In the genomic region with DNA sequence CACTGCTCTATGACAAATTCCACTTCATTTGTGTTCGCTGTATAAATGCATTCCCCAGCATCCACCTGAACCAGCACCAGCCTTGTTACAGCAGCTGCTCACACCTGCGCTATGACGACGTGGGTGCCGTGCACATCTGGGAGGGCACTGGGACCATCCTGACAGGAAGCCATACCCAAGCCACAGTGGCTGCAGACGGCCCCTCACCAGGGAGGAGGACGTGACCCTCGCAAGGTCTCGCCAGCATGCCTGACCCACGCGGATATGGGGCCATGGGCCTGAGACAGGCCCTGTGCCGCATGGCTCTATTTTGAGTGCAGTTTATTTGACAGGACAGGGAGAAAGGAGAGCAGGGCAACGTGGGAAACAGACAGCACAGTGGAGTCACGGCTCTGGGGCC, we compare ENCODE assay signal across 14 cellular contexts.
DNase-seq lines count a peak whose midpoint lies in the region; ATAC-seq and TF ChIP-seq lines count a peak whose summit lies in the region.
"Had no signal": no experiment of that assay in that cellular context is flagged by ENCODE, and none has a peak within 500 bp of the region (broad histone marks: within the 10 kb centered on the region; RNA-seq: fewer than 3 reads in every experiment).

No MANE protein-coding gene starts in this region.

- CTCF ChIA-PET in CD8-positive, alpha-beta T cell (lab: Charles Lee), result no interaction called here

- peaks cover 67% of the 10 kb centered on the region for H4K20me1 ChIP-seq in BLaER1
- H4K20me1 ChIP-seq in GM23338 (replicated peaks; ENCODE audit: insufficient read depth), result no peaks in the 10 kb centered on the region

- H3K4me3 Mint-ChIP-seq in GM23338, result no peak overlapping the region
- peak overlapping the region; percentile 65 for H3K4me3 Mint-ChIP-seq in natural killer cell treated with Interleukin-12 subunit alpha and Interleukin-12 subunit beta and Interleukin-15 and Interleukin-18, amount 100 ng/mL, for 72 hours
- H3K4me3 Mint-ChIP-seq in CD8-positive, alpha-beta T cell, result no peak overlapping the region

- peak overlapping the region; percentile 53 for H3K27ac Mint-ChIP-seq in GM23338
- H3K27ac Mint-ChIP-seq in natural killer cell treated with Interleukin-12 subunit alpha and Interleukin-12 subunit beta and Interleukin-15 and Interleukin-18, amount 100 ng/mL, for 72 hours, result no peak overlapping the region
- no peak overlapping the region for H3K27ac Mint-ChIP-seq in CD8-positive, alpha-beta T cell

- no peak for DNase-seq in GM23338 (ENCODE audit: low spot score)
- peak; percentile 32 for DNase-seq in Right ventricle myocardium superior
- DNase-seq in natural killer cell treated with Interleukin-12 subunit alpha and Interleukin-12 subunit beta and Interleukin-15 and Interleukin-18, amount 100 ng/mL, for 72 hours (ENCODE audit: low spot score), result peak; percentile 47
- DNase-seq in CD8-positive, alpha-beta T cell, result no peak
- no peak for DNase-seq in epidermal melanocyte (ENCODE audit: insufficient read length, low spot score)
- no peak for DNase-seq in WERI-Rb-1
- DNase-seq: activated gamma-delta T cell, NCI-H2227 treated with DMSO at 0.1 percent for 48 hours, nucleus accumbens had no signal

- H3K79me2 ChIP-seq in GM23338 (replicated peaks; ENCODE audit: insufficient read depth), result peaks cover 7% of the 10 kb centered on the region

- ATAC-seq in GM23338 (no peak), Right ventricle myocardium superior (ENCODE audit: poor library complexity) (peak; percentile 18), HG02938 (IDR thresholded peaks at IDR 0.05; ENCODE audit: unreplicated experiment) (no peak)
- peak in 1 of 2 donors; percentile 33 for ATAC-seq in natural killer cell treated with Interleukin-12 subunit alpha and Interleukin-12 subunit beta and Interleukin-15 and Interleukin-18, amount 100 ng/mL, for 72 hours
- ATAC-seq in CD8-positive, alpha-beta T cell, result no peak

- H3K4me1 ChIP-seq in BLaER1 (peaks cover 64% of the 10 kb centered on the region), GM23338 (ENCODE audit: insufficient read depth) (no peaks in the 10 kb centered on the region)
- peaks cover 24% of the 10 kb centered on the region for H3K4me1 ChIP-seq in CD8-positive, alpha-beta T cell (ENCODE audit: insufficient read depth, low read length)

- intact Hi-C loops in Right ventricle myocardium superior (cut with DNase I), result no loop called here
- intact Hi-C loops in CD8-positive, alpha-beta T cell (cut with DNase I, micrococcal nuclease), result no loop called here

- peak overlapping the region; percentile 7; the same call in 1 of the 2 replicates for H3K9ac ChIP-seq in BLaER1

- H3K4me1 Mint-ChIP-seq in GM23338, result peaks cover 21% of the 10 kb centered on the region
- H3K4me1 Mint-ChIP-seq in natural killer cell treated with Interleukin-12 subunit alpha and Interleukin-12 subunit beta and Interleukin-15 and Interleukin-18, amount 100 ng/mL, for 72 hours (ENCODE audit: low read depth in 2 of 2), result peaks cover 22 to 35% of the 10 kb centered on the region in 2 donors
- peaks cover 29% of the 10 kb centered on the region for H3K4me1 Mint-ChIP-seq in CD8-positive, alpha-beta T cell (ENCODE audit: low read depth)

- no peak overlapping the region for H2AFZ ChIP-seq in GM23338

- H3K27ac ChIP-seq in BLaER1 (peak overlapping the region; percentile 60), GM23338 (ENCODE audit: low read depth) (no peak overlapping the region), WERI-Rb-1 (no peak overlapping the region)
- no peak overlapping the region for H3K27ac ChIP-seq in CD8-positive, alpha-beta T cell (ENCODE audit: low read depth, low read length)
- H3K27ac ChIP-seq: cardiac muscle cell, skin epidermis had no signal

- no peaks in the 10 kb centered on the region for H3F3A ChIP-seq in GM23338 (replicated peaks; ENCODE audit: low read depth)

- H3K9me3 ChIP-seq in BLaER1, result peaks cover 33% of the 10 kb centered on the region
- H3K9me3 ChIP-seq in CD8-positive, alpha-beta T cell (ENCODE audit: low read length), result no peaks in the 10 kb centered on the region
- peaks cover 3% of the 10 kb centered on the region for H3K9me3 ChIP-seq in WERI-Rb-1 (ENCODE audit: severe bottlenecking)

- H3K4me3 ChIP-seq in BLaER1 (no peak overlapping the region), GM23338 (no peak overlapping the region), WERI-Rb-1 (ENCODE audit: low read depth, low read length) (no peak overlapping the region)
- no peak overlapping the region for H3K4me3 ChIP-seq in CD8-positive, alpha-beta T cell (ENCODE audit: low read depth, low read length)
- H3K4me3 ChIP-seq: cardiac muscle cell, K562, skin epidermis had no signal

- H3K36me3 ChIP-seq in BLaER1 (peaks cover 32% of the 10 kb centered on the region), GM23338 (ENCODE audit: insufficient read depth) (no peaks in the 10 kb centered on the region; the same call in 1 of the 2 replicates), WERI-Rb-1 (no peaks in the 10 kb centered on the region)
- H3K36me3 ChIP-seq in CD8-positive, alpha-beta T cell (ENCODE audit: insufficient read depth, low read length), result no peaks in the 10 kb centered on the region
- H3K36me3 ChIP-seq: cardiac muscle cell had no signal

- H3K9me3 Mint-ChIP-seq in GM23338, result no peaks in the 10 kb centered on the region
- H3K9me3 Mint-ChIP-seq in natural killer cell treated with Interleukin-12 subunit alpha and Interleukin-12 subunit beta and Interleukin-15 and Interleukin-18, amount 100 ng/mL, for 72 hours, result peaks cover 8% of the 10 kb centered on the region
- peaks cover 10% of the 10 kb centered on the region for H3K9me3 Mint-ChIP-seq in CD8-positive, alpha-beta T cell

- no peak for TF ChIP-seq CTCF in GM23338 (conservative IDR thresholded peaks at IDR 0.05; ENCODE audit: low read depth in 2 of 2)
- TF ChIP-seq CTCF in CD8-positive, alpha-beta T cell (IDR thresholded peaks at IDR 0.05), result no peak
- no peak for TF ChIP-seq CTCF in WERI-Rb-1 (IDR thresholded peaks at IDR 0.05; ENCODE audit: low read depth, low read length)

- H3K4me2 ChIP-seq in BLaER1 (peak overlapping the region; percentile 65), GM23338 (no peak overlapping the region)

- peaks cover 12% of the 10 kb centered on the region for H3K27me3 Mint-ChIP-seq in GM23338 (ENCODE audit: insufficient read depth, low read depth, poor library complexity)
- peaks cover 0 to 28% of the 10 kb centered on the region in 2 donors for H3K27me3 Mint-ChIP-seq in natural killer cell treated with Interleukin-12 subunit alpha and Interleukin-12 subunit beta and Interleukin-15 and Interleukin-18, amount 100 ng/mL, for 72 hours
- H3K27me3 Mint-ChIP-seq in CD8-positive, alpha-beta T cell (ENCODE audit: low read depth), result no peaks in the 10 kb centered on the region

- POLR2A ChIA-PET in CD8-positive, alpha-beta T cell (lab: Charles Lee), result interaction anchor here (0.7 kb wide), 2 partner anchors 45 to 65 kb away, joined by 3 read pairs; no protein-coding TSS in a partner anchor

- peaks cover 5% of the 10 kb centered on the region; the same call in 1 of the 3 replicates for H3K36me3 Mint-ChIP-seq in GM23338 (ENCODE audit: low read depth)
- peaks cover 27% of the 10 kb centered on the region for H3K36me3 Mint-ChIP-seq in natural killer cell treated with Interleukin-12 subunit alpha and Interleukin-12 subunit beta and Interleukin-15 and Interleukin-18, amount 100 ng/mL, for 72 hours
- H3K36me3 Mint-ChIP-seq in CD8-positive, alpha-beta T cell, result peaks cover 12% of the 10 kb centered on the region

- no peaks in the 10 kb centered on the region for H3K27me3 ChIP-seq in BLaER1
- no peaks in the 10 kb centered on the region for H3K27me3 ChIP-seq in GM23338 (ENCODE audit: insufficient read depth)
- H3K27me3 ChIP-seq in CD8-positive, alpha-beta T cell (ENCODE audit: insufficient read depth, low read length), result no peaks in the 10 kb centered on the region
- no peaks in the 10 kb centered on the region for H3K27me3 ChIP-seq in WERI-Rb-1 (ENCODE audit: insufficient read depth, low read depth, severe bottlenecking)
- H3K27me3 ChIP-seq: cardiac muscle cell had no signal

- H3K9me2 ChIP-seq in GM23338 (ENCODE audit: insufficient read depth), result no peaks in the 10 kb centered on the region

Comparison
In these comparisons a context has a peak if more than half of its experiments do, and no peak if none do; other contexts are left out.
1. DNase-seq: peak in Right ventricle myocardium superior (single experiment) and natural killer cell treated with Interleukin-12 subunit alpha and Interleukin-12 subunit beta and Interleukin-15 and Interleukin-18, amount 100 ng/mL, for 72 hours (single experiment); none in GM23338 (single experiment), CD8-positive, alpha-beta T cell (0 of 7), epidermal melanocyte (single experiment) and WERI-Rb-1 (single experiment).